Comparison of ENCODE assay signal across 22 cellular contexts in the genomic region with DNA sequence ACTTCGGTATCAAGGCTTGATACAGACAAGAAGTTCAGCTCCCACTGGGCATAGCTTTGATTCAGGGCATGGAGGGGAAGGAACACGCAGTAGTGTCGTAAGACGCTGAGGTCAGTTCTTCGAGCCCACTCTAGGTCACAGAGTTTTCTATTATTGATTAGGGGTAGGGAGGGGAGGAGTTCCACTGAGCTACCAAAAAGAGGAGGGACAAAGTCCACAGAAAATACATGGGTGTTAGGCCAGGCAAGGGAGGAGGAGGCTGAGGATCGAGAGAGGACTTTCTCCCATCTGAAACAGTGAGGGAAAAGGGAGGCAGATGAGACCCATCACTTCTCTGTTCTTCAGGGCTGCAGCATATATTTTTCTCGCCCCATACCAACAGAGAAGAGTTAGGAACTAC.
"Had no signal": no experiment of that assay in that cellular context is flagged by ENCODE, and none has a peak within 500 bp of the region (broad histone marks: within the 10 kb centered on the region; RNA-seq: fewer than 3 reads in every experiment).

No MANE protein-coding gene starts in this region.

- H3K9me3 ChIP-seq: esophagus squamous epithelium, gastrocnemius medialis, heart right ventricle, left ventricle myocardium inferior, lower lobe of right lung, mucosa of descending colon had no signal

- H3K27me3 ChIP-seq: dorsolateral prefrontal cortex, esophagus squamous epithelium, gastrocnemius medialis, heart right ventricle had no signal

- DNase-seq: dermis blood vessel endothelial cell; dorsolateral prefrontal cortex; effector CD4-positive, alpha-beta T cell; effector memory CD4-positive, alpha-beta T cell; esophagus squamous epithelium; foreskin fibroblast; foreskin melanocyte; gastrocnemius medialis; glutamatergic neuron; head of caudate nucleus; heart right ventricle; hippocampal formation; left cardiac atrium; left ventricle myocardium inferior; lower lobe of right lung; mesenchymal stem cell; mucosa of descending colon had no signal

- H3K27ac ChIP-seq: coronary artery, dorsolateral prefrontal cortex, esophagus squamous epithelium, gastrocnemius medialis, heart right ventricle, left ventricle myocardium inferior, lower lobe of right lung had no signal

- H3K4me3 ChIP-seq: coronary artery, dorsolateral prefrontal cortex, esophagus squamous epithelium, gastrocnemius medialis, heart right ventricle, left ventricle myocardium inferior, lower lobe of right lung, mucosa of descending colon had no signal

- ATAC-seq: gastrocnemius medialis, heart right ventricle, left cardiac atrium, lower lobe of right lung, mucosa of descending colon had no signal

- H3K4me1 ChIP-seq: esophagus squamous epithelium, gastrocnemius medialis, heart right ventricle, left ventricle myocardium inferior, lower lobe of right lung had no signal

- FAIRE-seq: colon, endothelial cell of umbilical vein, islet of Langerhans, keratinocyte had no signal

- H3K36me3 ChIP-seq: esophagus squamous epithelium, gastrocnemius medialis, heart right ventricle, left ventricle myocardium inferior, lower lobe of right lung had no signal
